16 cellular contexts compared by ENCODE assay signal in genomic region chr2:206721216-206721920, GRCh38. TPM values are rescaled to one million over a fixed set of nuclear protein-coding genes. Genes with fewer than 3 reads are reported as not detected.
DNase-seq lines count a peak whose midpoint lies in the region; ATAC-seq, FAIRE-seq and TF ChIP-seq lines count a peak whose summit lies in the region.
"Had no signal": no experiment of that assay in that cellular context is flagged by ENCODE, and none has a peak within 500 bp of the region (broad histone marks: within the 10 kb centered on the region; RNA-seq: fewer than 3 reads in every experiment).

No MANE protein-coding gene starts in this region.

- H4K20me1 ChIP-seq in GM12878 (ENCODE audit: control insufficient read depth, insufficient read depth) (no peaks in the 10 kb centered on the region), neural progenitor cell (ENCODE audit: low read depth) (no peaks in the 10 kb centered on the region)

- RAD21 ChIA-PET in GM12878 (lab: Charles Lee; ENCODE audit: unreplicated experiment): no interaction called here

- no peak overlapping the region for H3K4me3 ChIP-seq in GM12878
- no peak overlapping the region for H3K4me3 ChIP-seq in neural progenitor cell

- H3K27ac ChIP-seq in GM12878 (ENCODE audit: control insufficient read depth, insufficient read depth): 0 out of 2 replicates have a peak overlapping the region, but pooled peaks have one; percentile 30
- no peak overlapping the region for H3K27ac ChIP-seq in neural progenitor cell
- H3K27ac ChIP-seq: foreskin keratinocyte had no signal

- H3K9me3 ChIP-seq in GM12878 (replicated peaks; ENCODE audit: control insufficient read depth, insufficient read depth, low read length) (no peaks in the 10 kb centered on the region), neural progenitor cell (ENCODE audit: low read depth) (no peaks in the 10 kb centered on the region)

- H3K36me3 ChIP-seq in GM12878 (ENCODE audit: control insufficient read depth in 2 of 2, insufficient read depth in 2 of 2, low read length in 1 of 2) (no peaks in the 10 kb centered on the region), neural progenitor cell (no peaks in the 10 kb centered on the region)

- H3K27me3 ChIP-seq in GM12878 (replicated peaks in 1 of 2; ENCODE audit: control insufficient read depth in 2 of 2, insufficient read depth in 2 of 2, low read length in 1 of 2) (no peaks in the 10 kb centered on the region), neural progenitor cell (no peaks in the 10 kb centered on the region)

- FAIRE-seq in GM12878 (lab: Jason Lieb, UNC): no peak

- no peak overlapping the region for H3K4me3 Mint-ChIP-seq in neural progenitor cell
- no peak overlapping the region for H3K4me3 Mint-ChIP-seq in activated T-cell treated with anti-CD3 and anti-CD28 coated beads, Interleukin-2, amount 50 U/mL, for 24 hours
- H3K4me3 Mint-ChIP-seq: activated CD4-positive, alpha-beta memory T cell treated with anti-CD3 and anti-CD28 coated beads for 36 hours; CD14-positive monocyte had no signal

- H3K9ac ChIP-seq in GM12878 (ENCODE audit: control insufficient read depth, insufficient read depth, low read length) (no peak overlapping the region), neural progenitor cell (no peak overlapping the region)

- H3K79me2 ChIP-seq in GM12878 (ENCODE audit: control insufficient read depth, insufficient read depth, low read length) (no peaks in the 10 kb centered on the region), neural progenitor cell (ENCODE audit: low read depth) (no peaks in the 10 kb centered on the region)

- H3K4me1 ChIP-seq in GM12878 (ENCODE audit: control insufficient read depth, insufficient read depth, low read length) (peaks cover 13% of the 10 kb centered on the region), neural progenitor cell (no peaks in the 10 kb centered on the region)
- H3K4me1 ChIP-seq: foreskin keratinocyte had no signal

- POLR2A ChIA-PET in GM12878 (lab: Charles Lee): no interaction called here

- H3K27me3 Mint-ChIP-seq in neural progenitor cell (ENCODE audit: insufficient read depth, low read depth): no peaks in the 10 kb centered on the region
- H3K27me3 Mint-ChIP-seq in activated T-cell treated with anti-CD3 and anti-CD28 coated beads, Interleukin-2, amount 50 U/mL, for 24 hours: peaks cover 37% of the 10 kb centered on the region

- WGBS in GM12878 (ENCODE audit: insufficient coverage, insufficient replicate concordance, low lambda C conversion rate, missing lambda C conversion rate): 28% methylated on average over 4 of the region's 4 CpGs

- H2AFZ ChIP-seq in GM12878 (ENCODE audit: control insufficient read depth, low read depth, low read length): peak overlapping the region; percentile 24
- no peak overlapping the region for H2AFZ ChIP-seq in neural progenitor cell (replicated peaks)

- no peaks in the 10 kb centered on the region for H3K9me3 Mint-ChIP-seq in neural progenitor cell
- peaks cover 3% of the 10 kb centered on the region for H3K9me3 Mint-ChIP-seq in activated T-cell treated with anti-CD3 and anti-CD28 coated beads, Interleukin-2, amount 50 U/mL, for 24 hours

- H3K36me3 Mint-ChIP-seq in neural progenitor cell: no peaks in the 10 kb centered on the region
- H3K36me3 Mint-ChIP-seq in activated T-cell treated with anti-CD3 and anti-CD28 coated beads, Interleukin-2, amount 50 U/mL, for 24 hours (ENCODE audit: low read depth): no peaks in the 10 kb centered on the region
- H3K36me3 Mint-ChIP-seq: activated CD4-positive, alpha-beta memory T cell treated with anti-CD3 and anti-CD28 coated beads for 36 hours; CD14-positive monocyte had no signal

- H3K4me1 Mint-ChIP-seq in neural progenitor cell: no peaks in the 10 kb centered on the region
- H3K4me1 Mint-ChIP-seq in activated T-cell treated with anti-CD3 and anti-CD28 coated beads, Interleukin-2, amount 50 U/mL, for 24 hours (ENCODE audit: low read depth): no peaks in the 10 kb centered on the region
- H3K4me1 Mint-ChIP-seq: CD14-positive monocyte had no signal

- SMC1A ChIA-PET in GM12878 (lab: Charles Lee; ENCODE audit: uncharacterized antibody, unreplicated experiment): no interaction called here

- TF ChIP-seq CTCF in GM12878 (IDR thresholded peaks at IDR 0.05 in 2 of 3, conservative IDR thresholded peaks at IDR 0.05 in 1 of 3; ENCODE audit: control insufficient read depth in 2 of 3, extremely low read depth in 1 of 3, insufficient read depth in 1 of 3, low read depth in 3 of 3, low read length in 3 of 3) (no peak), neural progenitor cell (IDR thresholded peaks at IDR 0.05) (no peak)

- H3F3A ChIP-seq in neural progenitor cell (ENCODE audit: low read depth): no peaks in the 10 kb centered on the region

- no peak for TF ChIP-seq EP300 in GM12878 (IDR thresholded peaks at IDR 0.05; ENCODE audit: borderline replicate concordance in 1 of 2, control insufficient read depth in 1 of 2, low read depth in 2 of 2, low read length in 2 of 2)

- no peak for TF ChIP-seq POLR2A in GM12878 (IDR thresholded peaks at IDR 0.05; ENCODE audit: low read depth, low read length)

- intact Hi-C loops in GM12878 (cut with micrococcal nuclease; ENCODE audit: unreplicated experiment): no loop called here

- BruUV-seq in GM12878 (replicated peaks; lab: Mats Ljungman, UMichigan): no TSS peak

- peak; percentile 77 for ATAC-seq in GM18861 (IDR thresholded peaks at IDR 0.05; ENCODE audit: unreplicated experiment)
- peak; percentile 87 for ATAC-seq in GM21528 (IDR thresholded peaks at IDR 0.05; ENCODE audit: low FRiP score, unreplicated experiment)
- ATAC-seq in HG03064 (IDR thresholded peaks at IDR 0.05; ENCODE audit: low read depth, unreplicated experiment): peak; percentile 80
- peak; percentile 65 for ATAC-seq in GM12878
- ATAC-seq: foreskin keratinocyte had no signal

- H3K4me2 ChIP-seq in GM12878 (ENCODE audit: control insufficient read depth, insufficient read depth): peak overlapping the region; percentile 27; the same call in 1 of the 2 replicates
- no peak overlapping the region for H3K4me2 ChIP-seq in neural progenitor cell

- in situ Hi-C loops in GM12878 (cut with MboI): no loop called here

- TF ChIP-seq RAD21 in GM12878 (IDR thresholded peaks at IDR 0.05; ENCODE audit: insufficient read depth, low read depth, low read length): no peak

- CTCF ChIA-PET in GM12878 (lab: Yijun Ruan, JAX): no interaction called here

- peak; percentile 15 for DNase-seq in GM12878 (ENCODE audit: low read depth, low spot score)
- DNase-seq in neural progenitor cell (ENCODE audit: low spot score): no peak
- DNase-seq in activated T-cell treated with anti-CD3 and anti-CD28 coated beads, Interleukin-2, amount 50 U/mL, for 24 hours: no peak
- DNase-seq in SIG-M5 (lab: John Stamatoyannopoulos, UW): no peak
- no peak for DNase-seq in hypothalamus (lab: John Stamatoyannopoulos, UW)
- DNase-seq: activated CD4-positive, alpha-beta memory T cell treated with anti-CD3 and anti-CD28 coated beads for 36 hours; foreskin keratinocyte; NCI-H774; stimulated activated CD4-positive, alpha-beta T cell treated with anti-CD3 and anti-CD28 coated beads, Interleukin-2, amount 100 ng/mL, for 48 hours had no signal

- no peak overlapping the region for H3K27ac Mint-ChIP-seq in neural progenitor cell
- H3K27ac Mint-ChIP-seq in activated T-cell treated with anti-CD3 and anti-CD28 coated beads, Interleukin-2, amount 50 U/mL, for 24 hours: no peak overlapping the region
- H3K27ac Mint-ChIP-seq: activated CD4-positive, alpha-beta memory T cell treated with anti-CD3 and anti-CD28 coated beads for 36 hours; activated naive CD4-positive, alpha-beta T cell treated with anti-CD3 and anti-CD28 coated beads, Interleukin-2, amount 50 U/mL, for 72 hours had no signal

RNA-seq across cellular contexts. Expression of gene DYTN, which starts 3.2 kb away (rescaled TPM):
- total RNA-seq in GM12878 (2013; cell fraction: nucleolus; rRNA removed): not detected in 2 replicates
- total RNA-seq in GM12878 (2014; rRNA removed) (0.16 TPM in 1 of 2 replicates, not detected in the other), GM12878 (2014; rRNA removed; fragmentation: Illumina TruSeq; extraction: Trizol) (0.09 TPM in 1 of 2 replicates, not detected in the other), GM12878 (2021) (not detected in 2 replicates), neural progenitor cell (ENCODE audit: low replicate concordance) (not detected in 2 replicates)
- polyA plus RNA-seq in GM12878 (2011; ENCODE audit: low read depth): not detected
- polyA plus RNA-seq in GM12878 (2011; rRNA removed) (not detected in 2 replicates), GM12878 (2014; fragmentation: Illumina TruSeq; extraction: Trizol) (0.06 TPM in 1 of 2 replicates, not detected in the other), GM12878 (2014; fragmentation: Nextera tagmentation; extraction: Ambion mirVana) (under 1 TPM; 0.02 to 0.18 TPM), GM12878 (2014; rRNA removed) (0.32 TPM in 1 of 2 replicates, not detected in the other), GM12878 (2016; fragmentation: Nextera tagmentation; extraction: Ambion mirVana) (under 1 TPM; 0.09 to 0.29 TPM)
- polyA plus RNA-seq in GM12878 (2011; cell fraction: cytosol; rRNA removed): not detected in 2 replicates
- polyA plus RNA-seq in GM12878 (2011; cell fraction: nucleus; rRNA removed): not detected in 2 replicates
- not detected in 2 replicates for polyA plus RNA-seq in GM12878 (2012)
- not detected in 2 replicates for polyA minus RNA-seq in GM12878 (2011; rRNA and poly(A)+ RNA removed)
- polyA minus RNA-seq in GM12878 (2011; cell fraction: cytosol; rRNA and poly(A)+ RNA removed): not detected in 2 replicates
- polyA minus RNA-seq in GM12878 (2011; cell fraction: nucleus; rRNA and poly(A)+ RNA removed): not detected in 2 replicates
- total RNA-seq: activated CD4-positive, alpha-beta memory T cell treated with anti-CD3 and anti-CD28 coated beads for 36 hours; activated naive CD4-positive, alpha-beta T cell treated with anti-CD3 and anti-CD28 coated beads, Interleukin-2, amount 50 U/mL, for 72 hours; foreskin keratinocyte; liver; osteoblast had no signal
- polyA plus RNA-seq: CD14-positive monocyte, foreskin keratinocyte, liver had no signal

RNA-seq across cellular contexts. Expression of gene MDH1B, which starts 43.8 kb away (rescaled TPM):
- total RNA-seq in GM12878 (2013; cell fraction: nucleolus; rRNA removed): 1.6 and 2.1 TPM in 2 replicates
- 0.56 and 1.0 TPM in 2 replicates for total RNA-seq in GM12878 (2014; rRNA removed)
- total RNA-seq in GM12878 (2014; rRNA removed; fragmentation: Illumina TruSeq; extraction: Trizol): 0.55 and 1.1 TPM in 2 replicates
- total RNA-seq in GM12878 (2021): 1.0 TPM in 2 replicates
- polyA plus RNA-seq in GM12878 (2011; ENCODE audit: low read depth): not detected
- 0.49 and 0.68 TPM in 2 replicates for polyA plus RNA-seq in GM12878 (2011; rRNA removed)
- 0.12 and 0.22 TPM in 2 replicates for polyA plus RNA-seq in GM12878 (2011; cell fraction: cytosol; rRNA removed)
- 0.12 and 0.31 TPM in 2 replicates for polyA plus RNA-seq in GM12878 (2011; cell fraction: nucleus; rRNA removed)
- 0.61 and 0.65 TPM in 2 replicates for polyA plus RNA-seq in GM12878 (2012)
- polyA plus RNA-seq in GM12878 (2014; fragmentation: Illumina TruSeq; extraction: Trizol): 0.47 and 0.65 TPM in 2 replicates
- 1 to 10 TPM in 1 of 2 experiments, under 1 TPM in 1; 0.97 to 1.3 TPM for polyA plus RNA-seq in GM12878 (2014; fragmentation: Nextera tagmentation; extraction: Ambion mirVana)
- polyA plus RNA-seq in GM12878 (2014; rRNA removed): 1.1 and 1.4 TPM in 2 replicates
- 1 to 10 TPM in 1 of 2 experiments, under 1 TPM in 1; 0.87 to 1.6 TPM for polyA plus RNA-seq in GM12878 (2016; fragmentation: Nextera tagmentation; extraction: Ambion mirVana)
- polyA minus RNA-seq in GM12878 (2011; rRNA and poly(A)+ RNA removed): 0.52 and 1.0 TPM in 2 replicates
- not detected in 2 replicates for polyA minus RNA-seq in GM12878 (2011; cell fraction: cytosol; rRNA and poly(A)+ RNA removed)
- 0.48 TPM in 2 replicates for polyA minus RNA-seq in GM12878 (2011; cell fraction: nucleus; rRNA and poly(A)+ RNA removed)
- total RNA-seq in neural progenitor cell (ENCODE audit: low replicate concordance): 3.7 and 3.9 TPM in 2 replicates
- polyA plus RNA-seq: CD14-positive monocyte had no signal

RNA-seq across cellular contexts. Expression of gene FASTKD2, which starts 44.0 kb away (rescaled TPM):
- total RNA-seq in GM12878 (2013; cell fraction: nucleolus; rRNA removed): 64.9 and 71.2 TPM in 2 replicates
- total RNA-seq in GM12878 (2014; rRNA removed): 40.0 and 49.3 TPM in 2 replicates
- total RNA-seq in GM12878 (2014; rRNA removed; fragmentation: Illumina TruSeq; extraction: Trizol): 48.2 and 50.1 TPM in 2 replicates
- 29.4 and 32.1 TPM in 2 replicates for total RNA-seq in GM12878 (2021)
- polyA plus RNA-seq in GM12878 (2011; ENCODE audit: low read depth): 11.0 TPM
- polyA plus RNA-seq in GM12878 (2011; rRNA removed): 54.5 and 67.1 TPM in 2 replicates
- polyA plus RNA-seq in GM12878 (2011; cell fraction: cytosol; rRNA removed): 28.0 and 31.5 TPM in 2 replicates
- polyA plus RNA-seq in GM12878 (2011; cell fraction: nucleus; rRNA removed): 42.0 and 50.3 TPM in 2 replicates
- 14.3 and 18.9 TPM in 2 replicates for polyA plus RNA-seq in GM12878 (2012)
- polyA plus RNA-seq in GM12878 (2014; fragmentation: Illumina TruSeq; extraction: Trizol): 46.8 and 60.0 TPM in 2 replicates
- polyA plus RNA-seq in GM12878 (2014; fragmentation: Nextera tagmentation; extraction: Ambion mirVana): 100 to 1,000 TPM in 1 of 2 experiments, 10 to 100 TPM in 1; 58.7 to 115 TPM
- 28.6 and 33.2 TPM in 2 replicates for polyA plus RNA-seq in GM12878 (2014; rRNA removed)
- polyA plus RNA-seq in GM12878 (2016; fragmentation: Nextera tagmentation; extraction: Ambion mirVana): 10 to 100 TPM; 68.0 to 69.1 TPM
- polyA minus RNA-seq in GM12878 (2011; rRNA and poly(A)+ RNA removed): 34.3 and 57.3 TPM in 2 replicates
- polyA minus RNA-seq in GM12878 (2011; cell fraction: cytosol; rRNA and poly(A)+ RNA removed): 8.0 and 12.3 TPM in 2 replicates
- polyA minus RNA-seq in GM12878 (2011; cell fraction: nucleus; rRNA and poly(A)+ RNA removed): 18.4 and 27.4 TPM in 2 replicates
- 32.7 and 39.0 TPM in 2 replicates for total RNA-seq in neural progenitor cell (ENCODE audit: low replicate concordance)
